9 cellular contexts compared by ENCODE assay signal in the genomic region with DNA sequence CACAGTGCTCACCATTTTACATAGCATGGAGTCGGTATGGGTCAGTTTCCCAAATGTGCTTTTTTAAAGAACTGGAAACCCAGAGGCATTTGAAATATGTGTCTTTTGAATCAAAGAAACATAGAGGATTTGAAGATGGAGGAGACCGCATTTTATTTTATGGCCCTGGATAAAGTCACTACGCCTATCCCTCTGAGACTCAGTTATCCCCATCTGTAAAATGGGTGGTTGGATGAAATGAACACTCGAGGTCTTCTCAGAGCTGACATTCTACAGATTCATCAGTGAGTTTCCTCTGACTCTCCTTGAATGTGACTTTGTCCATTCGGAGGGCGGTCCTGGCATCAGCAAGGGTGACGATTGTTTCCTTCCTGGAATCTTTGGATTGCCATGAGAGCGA.
"Had no signal": no experiment of that assay in that cellular context is flagged by ENCODE, and none has a peak within 500 bp of the region (broad histone marks: within the 10 kb centered on the region; RNA-seq: fewer than 3 reads in every experiment).

No MANE protein-coding gene starts in this region.

- H3K36me3 ChIP-seq: HAP-1 had no signal

- H3K9ac ChIP-seq: KMS-11 had no signal

- ATAC-seq: GM23338, HCT116 had no signal

- H2AFZ ChIP-seq: GM23338 had no signal

- H3K4me3 ChIP-seq: GM23338, HAP-1 had no signal

- H3K4me2 ChIP-seq: GM23338, KMS-11 had no signal

- H3K27ac ChIP-seq: HL-60, KMS-11 had no signal

- DNase-seq: H7, HFFc6, IMR-90, KBM-7 had no signal

- H3K4me1 ChIP-seq: HAP-1 had no signal

- H3K9me3 ChIP-seq: HAP-1 had no signal
